ENCODE assay signal across 26 cellular contexts in the genomic region with DNA sequence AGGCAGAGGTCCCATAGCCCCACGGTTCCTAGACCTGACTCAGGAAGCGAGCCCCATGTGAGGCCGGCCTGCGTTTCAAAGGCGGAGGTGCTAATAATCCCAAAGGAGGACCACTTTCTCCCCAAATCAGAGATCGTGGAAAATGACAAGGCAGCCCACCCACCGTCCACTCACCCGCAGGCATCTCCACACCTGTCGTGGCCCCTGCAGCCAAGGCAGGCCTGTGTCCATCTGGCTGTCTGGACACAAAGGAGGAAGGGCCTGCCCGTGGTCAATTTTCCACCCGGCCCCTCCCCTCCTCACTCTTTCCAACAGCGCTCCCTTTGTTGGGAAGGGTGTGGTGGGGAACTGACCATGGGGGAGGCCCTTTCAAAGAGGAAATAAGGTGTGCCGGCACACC.
DNase-seq lines count a peak whose midpoint lies in the region; FAIRE-seq and TF ChIP-seq lines count a peak whose summit lies in the region.
"Had no signal": no experiment of that assay in that cellular context is flagged by ENCODE, and none has a peak within 500 bp of the region (broad histone marks: within the 10 kb centered on the region; RNA-seq: fewer than 3 reads in every experiment).

No MANE protein-coding gene starts in this region.

- H3K4me3 Mint-ChIP-seq in endodermal cell: no peak overlapping the region
- H3K4me3 Mint-ChIP-seq: CD14-positive monocyte; CD4-positive, alpha-beta memory T cell; CD4-positive, CD25-positive, alpha-beta regulatory T cell; CD8-positive, alpha-beta memory T cell had no signal

- FAIRE-seq in kidney (lab: Jason Lieb, UNC): no peak
- FAIRE-seq: A204.1, GM12878, GM12892, GM18507 had no signal

- intact Hi-C loops in kidney (cut with DNase I) (no loop called here), spleen (cut with DNase I; ENCODE audit: low total_unique reads) (no loop called here), thyroid gland (cut with DNase I) (loop anchor here (5.0 kb wide), 1 partner anchor 308 kb away; a partner anchor contains a TSS)

- no peak for TF ChIP-seq CTCF in endodermal cell (conservative IDR thresholded peaks at IDR 0.05)
- TF ChIP-seq CTCF in kidney (IDR thresholded peaks at IDR 0.05; ENCODE audit: borderline replicate concordance, extremely low read depth, insufficient read depth): no peak
- TF ChIP-seq CTCF in spleen (IDR thresholded peaks at IDR 0.05 in 8 of 11, conservative IDR thresholded peaks at IDR 0.05 in 3 of 11): no peak
- TF ChIP-seq CTCF in thyroid gland (IDR thresholded peaks at IDR 0.05): no peak

- H3K27me3 ChIP-seq in endodermal cell (ENCODE audit: control insufficient read depth, insufficient read depth, low read length, poor library complexity, severe bottlenecking): peaks cover 80% of the 10 kb centered on the region
- peaks cover 0 to 70% (median 4%) of the 10 kb centered on the region in 7 donors for H3K27me3 ChIP-seq in spleen (replicated peaks in 1 of 7)
- H3K27me3 ChIP-seq in thyroid gland: no peaks in the 10 kb centered on the region
- H3K27me3 ChIP-seq: BLaER1 had no signal

- WGBS in endodermal cell (ENCODE audit: insufficient coverage in 1 of 2, insufficient read length in 1 of 2), 2 experiments: 93 to 100% methylated on average over 4 to 10 of the region's 13 CpGs
- WGBS in spleen, 5 donors: 81 to 88% (median 83%) methylated on average over 13 of the region's 13 CpGs
- 81 to 88% methylated on average over 13 of the region's 13 CpGs for WGBS in thyroid gland, 2 donors

- DNase-seq in endodermal cell (peak; percentile 32), kidney (peak; percentile 57), spleen (peak; percentile 59), NCI-H2171 (lab: John Stamatoyannopoulos, UW) (no peak), thyroid gland (no peak)
- DNase-seq: 8988T; ACHN; BE2C; C1 segment of cervical spinal cord; CD4-positive, alpha-beta memory T cell; CD4-positive, CD25-positive, alpha-beta regulatory T cell; CD8-positive, alpha-beta memory T cell; COR-L47; DMS 273 treated with DMSO at 0.1 percent for 48 hours; DMS153; DMS53; DMS79; DND-41; EL; GDM1 had no signal

- no peaks in the 10 kb centered on the region for H3K4me1 ChIP-seq in endodermal cell (ENCODE audit: control insufficient read depth, insufficient read depth, low read length)
- no peaks in the 10 kb centered on the region for H3K4me1 ChIP-seq in kidney (ENCODE audit: control insufficient read depth in 1 of 2, insufficient read depth in 1 of 2, low read depth in 1 of 2, low read length in 2 of 2)
- no peaks in the 10 kb centered on the region for H3K4me1 ChIP-seq in spleen
- no peaks in the 10 kb centered on the region for H3K4me1 ChIP-seq in thyroid gland
- H3K4me1 ChIP-seq: BE2C had no signal

- H3K4me1 Mint-ChIP-seq in endodermal cell: no peaks in the 10 kb centered on the region
- H3K4me1 Mint-ChIP-seq: CD14-positive monocyte; CD4-positive, alpha-beta memory T cell; CD4-positive, CD25-positive, alpha-beta regulatory T cell; CD8-positive, alpha-beta memory T cell had no signal

- H3K27ac ChIP-seq in endodermal cell (ENCODE audit: low read depth, low read length) (no peak overlapping the region), kidney (ENCODE audit: low read depth in 2 of 2, low read length in 2 of 2) (no peak overlapping the region), spleen (no peak overlapping the region), thyroid gland (no peak overlapping the region)
- H3K27ac ChIP-seq: BLaER1 had no signal

- H3K27me3 Mint-ChIP-seq in endodermal cell (ENCODE audit: insufficient read depth): peaks cover 84% of the 10 kb centered on the region

- H3K9ac ChIP-seq in endodermal cell (ENCODE audit: extremely low read depth, low read length, poor library complexity, severe bottlenecking) (no peak overlapping the region), kidney (ENCODE audit: low read length in 2 of 2) (no peak overlapping the region)
- H3K9ac ChIP-seq: BLaER1 had no signal

- H3K9me3 Mint-ChIP-seq in endodermal cell: no peaks in the 10 kb centered on the region
- H3K9me3 Mint-ChIP-seq: CD14-positive monocyte had no signal

- H3K4me3 ChIP-seq in endodermal cell (ENCODE audit: low read length): no peak overlapping the region
- H3K4me3 ChIP-seq in kidney (ENCODE audit: low read length in 2 of 2): no peak overlapping the region
- no peak overlapping the region for H3K4me3 ChIP-seq in spleen
- H3K4me3 ChIP-seq in thyroid gland (replicated peaks in 1 of 3): no peak overlapping the region
- H3K4me3 ChIP-seq: BLaER1, GM12878 had no signal

- no peak overlapping the region for H3K27ac Mint-ChIP-seq in endodermal cell
- H3K27ac Mint-ChIP-seq: CD14-positive monocyte; CD4-positive, alpha-beta memory T cell; CD4-positive, CD25-positive, alpha-beta regulatory T cell had no signal

- no peak for TF ChIP-seq POLR2A in spleen (IDR thresholded peaks at IDR 0.05)
- no peak for TF ChIP-seq POLR2A in thyroid gland (IDR thresholded peaks at IDR 0.05)

- no peaks in the 10 kb centered on the region for H3K36me3 Mint-ChIP-seq in endodermal cell (ENCODE audit: low read depth)
- H3K36me3 Mint-ChIP-seq: CD14-positive monocyte; CD4-positive, alpha-beta memory T cell; CD4-positive, CD25-positive, alpha-beta regulatory T cell; CD8-positive, alpha-beta memory T cell had no signal

- H3K9me3 ChIP-seq in endodermal cell (ENCODE audit: control insufficient read depth, low read length): no peaks in the 10 kb centered on the region
- H3K9me3 ChIP-seq in kidney (ENCODE audit: control insufficient read depth in 1 of 2, low read length in 2 of 2): no peaks in the 10 kb centered on the region
- no peaks in the 10 kb centered on the region for H3K9me3 ChIP-seq in spleen
- no peaks in the 10 kb centered on the region for H3K9me3 ChIP-seq in thyroid gland
- H3K9me3 ChIP-seq: BE2C, BLaER1 had no signal

- H3K36me3 ChIP-seq in endodermal cell (ENCODE audit: control insufficient read depth, insufficient read depth, low read length) (no peaks in the 10 kb centered on the region), kidney (ENCODE audit: control insufficient read depth in 1 of 2, insufficient read depth in 2 of 2, low read length in 2 of 2) (no peaks in the 10 kb centered on the region), spleen (no peaks in the 10 kb centered on the region), thyroid gland (no peaks in the 10 kb centered on the region)
- H3K36me3 ChIP-seq: BE2C, BLaER1 had no signal

Comparison
In these comparisons a context has a peak if more than half of its experiments do, and no peak if none do; other contexts are left out.
1. DNase-seq: peak in endodermal cell (single experiment), kidney (single experiment) and spleen (single experiment); none in NCI-H2171 (single experiment) and thyroid gland (0 of 2).